1 cellular context compared by ENCODE assay signal in genomic region chr16:50430076-50430475, GRCh38.
TF ChIP-seq lines count a peak whose summit lies in the region.

No MANE protein-coding gene starts in this region.

TF ChIP-seq in SK-N-SH treated with all-trans-retinoic acid at 6 μM for 48 hours, 23 proteins besides CTCF, POLR2A, EP300 and RAD21 (continued from another document):
- TF ChIP-seq TSHZ2 (CRISPR knock-in tag; IDR thresholded peaks at IDR 0.05) = no peak
- TF ChIP-seq ISL1 (CRISPR knock-in tag; IDR thresholded peaks at IDR 0.05) = no peak
- TF ChIP-seq ZNF70 (CRISPR knock-in tag; IDR thresholded peaks at IDR 0.05) = no peak
- no peak for TF ChIP-seq BACH2 (CRISPR knock-in tag; IDR thresholded peaks at IDR 0.05; ENCODE audit: borderline replicate concordance)
- TF ChIP-seq CREB5 (CRISPR knock-in tag; IDR thresholded peaks at IDR 0.05; ENCODE audit: low read depth) = no peak
- no peak for TF ChIP-seq ZNF565 (CRISPR knock-in tag; conservative IDR thresholded peaks at IDR 0.05; ENCODE audit: low read depth)
- no peak for TF ChIP-seq PPARA (CRISPR knock-in tag; IDR thresholded peaks at IDR 0.05; ENCODE audit: borderline replicate concordance)
- TF ChIP-seq CSRNP3 (CRISPR knock-in tag; IDR thresholded peaks at IDR 0.05) = no peak
